1 cellular context compared by ENCODE assay signal in genomic region chr16:16143038-16143763, GRCh38.
TF ChIP-seq lines count a peak whose summit lies in the region.

No MANE protein-coding gene starts in this region.

TF ChIP-seq in SK-N-SH, 30 proteins besides CTCF, POLR2A, EP300 and RAD21 (continued from another document):
- no peak for TF ChIP-seq REST (IDR thresholded peaks at IDR 0.05; ENCODE audit: low read depth, low read length)
- TF ChIP-seq MAX (IDR thresholded peaks at IDR 0.05; ENCODE audit: low read depth) = no peak
